ENCODE assay signal across 11 cellular contexts in the genomic region with DNA sequence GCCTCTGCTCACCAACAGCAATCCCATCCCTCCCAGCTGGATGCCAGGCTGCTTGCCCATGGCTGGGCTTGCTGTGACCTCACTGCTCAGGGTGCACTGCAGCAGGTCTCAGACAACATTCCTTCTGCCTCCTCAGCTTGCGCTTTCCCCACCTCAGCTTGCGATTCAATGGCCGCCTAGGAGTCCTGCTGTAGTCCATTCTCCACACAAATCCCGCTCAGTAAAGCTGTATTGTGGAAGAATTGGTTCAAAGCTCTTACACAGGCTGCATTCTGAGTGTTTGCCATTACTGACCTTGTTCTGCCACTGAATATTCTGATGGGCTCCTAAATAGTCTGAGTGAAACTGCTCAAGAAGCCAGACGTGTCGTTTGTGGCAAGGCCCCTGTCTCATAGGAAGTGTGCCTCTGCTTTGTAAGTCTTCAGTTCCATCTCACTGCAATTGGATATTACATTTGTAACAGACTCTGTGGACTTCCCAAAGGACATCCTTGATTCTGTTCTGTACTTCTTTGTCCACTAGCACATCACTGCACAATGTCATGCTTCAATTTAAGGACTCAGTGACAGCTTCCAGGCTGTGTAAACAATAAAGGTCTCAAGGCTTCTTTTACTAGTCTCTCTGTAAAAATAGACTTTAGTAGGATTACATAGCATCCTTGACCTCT. TPM values are rescaled to one million over a fixed set of nuclear protein-coding genes. Genes with fewer than 3 reads are reported as not detected.
A peak's percentile ranks its signal among the peaks of the same experiment; 100 is the strongest.
DNase-seq lines count a peak whose midpoint lies in the region; ATAC-seq and TF ChIP-seq lines count a peak whose summit lies in the region.
"Had no signal": no experiment of that assay in that cellular context is flagged by ENCODE, and none has a peak within 500 bp of the region (broad histone marks: within the 10 kb centered on the region; RNA-seq: fewer than 3 reads in every experiment).

No MANE protein-coding gene starts in this region.

- H3K9me3 Mint-ChIP-seq in activated CD8-positive, alpha-beta memory T cell treated with anti-CD3 and anti-CD28 coated beads, Interleukin-2, amount 10 ng/mL, durations not matched to agents 7 days and 5 days (ENCODE audit: low read depth), result no peaks in the 10 kb centered on the region

- no peak overlapping the region for H2AFZ ChIP-seq in PC-9

- H3K4me1 ChIP-seq in rectal smooth muscle tissue (ENCODE audit: control insufficient read depth, insufficient read depth, low read length) (peaks cover 9% of the 10 kb centered on the region), PC-9 (replicated peaks; ENCODE audit: insufficient read depth) (no peaks in the 10 kb centered on the region), tibial nerve (peaks cover 0 to 26% (median 0%) of the 10 kb centered on the region in 4 donors)

- no peaks in the 10 kb centered on the region; the same call in none of the 2 replicates for H3K36me3 ChIP-seq in MG63
- no peaks in the 10 kb centered on the region for H3K36me3 ChIP-seq in rectal smooth muscle tissue (ENCODE audit: control insufficient read depth, insufficient read depth, low read length)
- H3K36me3 ChIP-seq in PC-9 (ENCODE audit: low read depth), result no peaks in the 10 kb centered on the region
- H3K36me3 ChIP-seq in tibial nerve, result peaks cover 0 to 2% (median 0%) of the 10 kb centered on the region in 3 donors

- peak; percentile 46 for DNase-seq in MG63
- peak; percentile 7 for DNase-seq in glomerular visceral epithelial cell (ENCODE audit: extremely low spot score)
- DNase-seq in PC-9, result no peak
- no peak for DNase-seq in activated CD8-positive, alpha-beta memory T cell treated with anti-CD3 and anti-CD28 coated beads, Interleukin-2, amount 10 ng/mL, durations not matched to agents 7 days and 5 days
- DNase-seq in COLO829 (ENCODE audit: low spot score), result no peak
- no peak for DNase-seq in tibial nerve (ENCODE audit: low spot score in 2 of 2)
- DNase-seq: activated CD4-positive, alpha-beta T cell treated with anti-CD3 and anti-CD28 coated beads for 36 hours; NCI-H524 treated with DMSO at 0.1 percent for 48 hours had no signal

- no peak for TF ChIP-seq EP300 in tibial nerve (IDR thresholded peaks at IDR 0.05)

- no peaks in the 10 kb centered on the region for H3K79me2 ChIP-seq in PC-9 (ENCODE audit: low read depth)

- peaks cover 17% of the 10 kb centered on the region for H3K36me3 Mint-ChIP-seq in activated CD8-positive, alpha-beta memory T cell treated with anti-CD3 and anti-CD28 coated beads, Interleukin-2, amount 10 ng/mL, durations not matched to agents 7 days and 5 days

- H3K4me1 Mint-ChIP-seq in activated CD8-positive, alpha-beta memory T cell treated with anti-CD3 and anti-CD28 coated beads, Interleukin-2, amount 10 ng/mL, durations not matched to agents 7 days and 5 days, result peaks cover 16% of the 10 kb centered on the region

- H3K27me3 ChIP-seq in MG63 (no peaks in the 10 kb centered on the region), rectal smooth muscle tissue (ENCODE audit: control insufficient read depth, insufficient read depth, low read length) (no peaks in the 10 kb centered on the region), PC-9 (ENCODE audit: insufficient read depth, low read depth) (no peaks in the 10 kb centered on the region), tibial nerve (no peaks in the 10 kb centered on the region)

- 62% methylated on average over 6 of the region's 6 CpGs for WGBS in tibial nerve, 2 donors

- no peaks in the 10 kb centered on the region for H3K9me2 ChIP-seq in PC-9 (ENCODE audit: insufficient read depth)

- TF ChIP-seq CTCF in PC-9 (conservative IDR thresholded peaks at IDR 0.05), result no peak
- no peak for TF ChIP-seq CTCF in tibial nerve (IDR thresholded peaks at IDR 0.05)

- H3K27me3 Mint-ChIP-seq in activated CD8-positive, alpha-beta memory T cell treated with anti-CD3 and anti-CD28 coated beads, Interleukin-2, amount 10 ng/mL, durations not matched to agents 7 days and 5 days, result no peaks in the 10 kb centered on the region
- H3K27me3 Mint-ChIP-seq: activated CD4-positive, alpha-beta T cell treated with anti-CD3 and anti-CD28 coated beads for 36 hours had no signal

- H3K27ac ChIP-seq in rectal smooth muscle tissue (ENCODE audit: low read depth, low read length) (peak overlapping the region; percentile 73), PC-9 (no peak overlapping the region), tibial nerve (peak overlapping the region in 1 of 4 donors; percentile 11)

- no peak overlapping the region for H3K4me2 ChIP-seq in PC-9

- H3K9ac ChIP-seq in rectal smooth muscle tissue (ENCODE audit: low read length), result no peak overlapping the region

- no peaks in the 10 kb centered on the region for H3F3A ChIP-seq in PC-9 (ENCODE audit: insufficient read depth, low read depth)

- CTCF ChIA-PET in PC-9 (lab: Charles Lee), result no interaction called here
- CTCF ChIA-PET in activated CD8-positive, alpha-beta memory T cell treated with anti-CD3 and anti-CD28 coated beads, Interleukin-2, amount 10 ng/mL, durations not matched to agents 7 days and 5 days (lab: Charles Lee), result no interaction called here

- POLR2A ChIA-PET in PC-9 (lab: Charles Lee; ENCODE audit: unreplicated experiment), result no interaction called here

- TF ChIP-seq POLR2A in tibial nerve (IDR thresholded peaks at IDR 0.05), result no peak

- H3K4me3 Mint-ChIP-seq in activated CD8-positive, alpha-beta memory T cell treated with anti-CD3 and anti-CD28 coated beads, Interleukin-2, amount 10 ng/mL, durations not matched to agents 7 days and 5 days, result no peak overlapping the region
- H3K4me3 Mint-ChIP-seq: activated CD4-positive, alpha-beta T cell treated with anti-CD3 and anti-CD28 coated beads for 36 hours had no signal

- no peak overlapping the region for H3K27ac Mint-ChIP-seq in activated CD8-positive, alpha-beta memory T cell treated with anti-CD3 and anti-CD28 coated beads, Interleukin-2, amount 10 ng/mL, durations not matched to agents 7 days and 5 days
- H3K27ac Mint-ChIP-seq: activated CD4-positive, alpha-beta T cell treated with anti-CD3 and anti-CD28 coated beads for 36 hours had no signal

- H3K4me3 ChIP-seq in MG63 (no peak overlapping the region), rectal smooth muscle tissue (ENCODE audit: low read length) (no peak overlapping the region), PC-9 (no peak overlapping the region), tibial nerve (no peak overlapping the region)
- H3K4me3 ChIP-seq: lung had no signal

- H4K20me1 ChIP-seq in PC-9 (ENCODE audit: insufficient read depth), result no peaks in the 10 kb centered on the region

- H3K9me3 ChIP-seq in MG63, result no peaks in the 10 kb centered on the region
- no peaks in the 10 kb centered on the region for H3K9me3 ChIP-seq in PC-9 (ENCODE audit: insufficient read depth, low read depth)
- no peaks in the 10 kb centered on the region for H3K9me3 ChIP-seq in tibial nerve

- intact Hi-C loops in PC-9 (cut with micrococcal nuclease; ENCODE audit: unreplicated experiment), result loop anchor here (10.0 kb wide), 1 partner anchor 207 kb away; a partner anchor contains a TSS

- peak; percentile 50 for ATAC-seq in GM18502 (IDR thresholded peaks at IDR 0.05; ENCODE audit: poor library complexity, unreplicated experiment)
- ATAC-seq in activated CD8-positive, alpha-beta memory T cell treated with anti-CD3 and anti-CD28 coated beads, Interleukin-2, amount 10 ng/mL, durations not matched to agents 7 days and 5 days, result no peak
- ATAC-seq: activated CD4-positive, alpha-beta T cell treated with anti-CD3 and anti-CD28 coated beads for 36 hours had no signal

- BruUV-seq in PC-9 (replicated peaks; lab: Mats Ljungman, UMichigan), result no TSS peak

RNA-seq across cellular contexts. Expression of a gene that starts 49.8 kb away (rescaled TPM):
- total RNA-seq in MG63 (2014; rRNA removed; shearing (Covaris generic); ENCODE audit: low replicate concordance), result 13.6 and 29.8 TPM in 2 replicates
- total RNA-seq in PC-9 (2021) (11.8 and 14.8 TPM in 2 replicates), tibial nerve (10 to 100 TPM; 13.5 to 27.2 (median 21.7) TPM)
- total RNA-seq in activated CD8-positive, alpha-beta memory T cell treated with anti-CD3 and anti-CD28 coated beads, Interleukin-2, amount 10 ng/mL, durations not matched to agents 7 days and 5 days, result 10 to 100 TPM; 24.6 to 38.2 TPM

Comparison
In these comparisons a context has a peak if more than half of its experiments do, and no peak if none do; other contexts are left out.
1. DNase-seq: peak in MG63 (single experiment) and glomerular visceral epithelial cell (single experiment); none in PC-9 (0 of 2), activated CD8-positive, alpha-beta memory T cell treated with anti-CD3 and anti-CD28 coated beads, Interleukin-2, amount 10 ng/mL, durations not matched to agents 7 days and 5 days (single experiment), COLO829 (single experiment) and tibial nerve (0 of 2).